1 cellular context compared by ENCODE assay signal in the genomic region with DNA sequence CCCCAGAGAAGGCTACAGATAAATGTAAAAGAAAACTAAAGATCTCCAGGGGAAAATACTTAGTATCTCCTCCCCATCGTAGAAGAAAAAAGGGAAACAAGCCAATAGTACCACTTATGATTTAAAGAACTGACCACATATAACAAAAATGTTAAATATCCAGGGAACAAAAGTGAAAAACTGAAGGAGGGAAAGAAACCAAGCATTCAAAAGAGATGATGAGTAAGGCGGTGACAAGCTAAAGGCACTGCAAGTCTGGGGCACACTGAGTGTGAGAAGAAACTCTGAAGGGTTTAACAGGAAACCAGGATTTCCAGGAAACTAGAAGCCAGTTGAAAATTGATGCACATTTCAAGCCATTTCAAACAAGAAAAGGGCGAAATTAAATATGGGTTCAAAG.
TF ChIP-seq lines count a peak whose summit lies in the region.

No MANE protein-coding gene starts in this region.

TF ChIP-seq in HepG2, 621 proteins besides CTCF, POLR2A, EP300 and RAD21:
- TF ChIP-seq, protein P1, sequence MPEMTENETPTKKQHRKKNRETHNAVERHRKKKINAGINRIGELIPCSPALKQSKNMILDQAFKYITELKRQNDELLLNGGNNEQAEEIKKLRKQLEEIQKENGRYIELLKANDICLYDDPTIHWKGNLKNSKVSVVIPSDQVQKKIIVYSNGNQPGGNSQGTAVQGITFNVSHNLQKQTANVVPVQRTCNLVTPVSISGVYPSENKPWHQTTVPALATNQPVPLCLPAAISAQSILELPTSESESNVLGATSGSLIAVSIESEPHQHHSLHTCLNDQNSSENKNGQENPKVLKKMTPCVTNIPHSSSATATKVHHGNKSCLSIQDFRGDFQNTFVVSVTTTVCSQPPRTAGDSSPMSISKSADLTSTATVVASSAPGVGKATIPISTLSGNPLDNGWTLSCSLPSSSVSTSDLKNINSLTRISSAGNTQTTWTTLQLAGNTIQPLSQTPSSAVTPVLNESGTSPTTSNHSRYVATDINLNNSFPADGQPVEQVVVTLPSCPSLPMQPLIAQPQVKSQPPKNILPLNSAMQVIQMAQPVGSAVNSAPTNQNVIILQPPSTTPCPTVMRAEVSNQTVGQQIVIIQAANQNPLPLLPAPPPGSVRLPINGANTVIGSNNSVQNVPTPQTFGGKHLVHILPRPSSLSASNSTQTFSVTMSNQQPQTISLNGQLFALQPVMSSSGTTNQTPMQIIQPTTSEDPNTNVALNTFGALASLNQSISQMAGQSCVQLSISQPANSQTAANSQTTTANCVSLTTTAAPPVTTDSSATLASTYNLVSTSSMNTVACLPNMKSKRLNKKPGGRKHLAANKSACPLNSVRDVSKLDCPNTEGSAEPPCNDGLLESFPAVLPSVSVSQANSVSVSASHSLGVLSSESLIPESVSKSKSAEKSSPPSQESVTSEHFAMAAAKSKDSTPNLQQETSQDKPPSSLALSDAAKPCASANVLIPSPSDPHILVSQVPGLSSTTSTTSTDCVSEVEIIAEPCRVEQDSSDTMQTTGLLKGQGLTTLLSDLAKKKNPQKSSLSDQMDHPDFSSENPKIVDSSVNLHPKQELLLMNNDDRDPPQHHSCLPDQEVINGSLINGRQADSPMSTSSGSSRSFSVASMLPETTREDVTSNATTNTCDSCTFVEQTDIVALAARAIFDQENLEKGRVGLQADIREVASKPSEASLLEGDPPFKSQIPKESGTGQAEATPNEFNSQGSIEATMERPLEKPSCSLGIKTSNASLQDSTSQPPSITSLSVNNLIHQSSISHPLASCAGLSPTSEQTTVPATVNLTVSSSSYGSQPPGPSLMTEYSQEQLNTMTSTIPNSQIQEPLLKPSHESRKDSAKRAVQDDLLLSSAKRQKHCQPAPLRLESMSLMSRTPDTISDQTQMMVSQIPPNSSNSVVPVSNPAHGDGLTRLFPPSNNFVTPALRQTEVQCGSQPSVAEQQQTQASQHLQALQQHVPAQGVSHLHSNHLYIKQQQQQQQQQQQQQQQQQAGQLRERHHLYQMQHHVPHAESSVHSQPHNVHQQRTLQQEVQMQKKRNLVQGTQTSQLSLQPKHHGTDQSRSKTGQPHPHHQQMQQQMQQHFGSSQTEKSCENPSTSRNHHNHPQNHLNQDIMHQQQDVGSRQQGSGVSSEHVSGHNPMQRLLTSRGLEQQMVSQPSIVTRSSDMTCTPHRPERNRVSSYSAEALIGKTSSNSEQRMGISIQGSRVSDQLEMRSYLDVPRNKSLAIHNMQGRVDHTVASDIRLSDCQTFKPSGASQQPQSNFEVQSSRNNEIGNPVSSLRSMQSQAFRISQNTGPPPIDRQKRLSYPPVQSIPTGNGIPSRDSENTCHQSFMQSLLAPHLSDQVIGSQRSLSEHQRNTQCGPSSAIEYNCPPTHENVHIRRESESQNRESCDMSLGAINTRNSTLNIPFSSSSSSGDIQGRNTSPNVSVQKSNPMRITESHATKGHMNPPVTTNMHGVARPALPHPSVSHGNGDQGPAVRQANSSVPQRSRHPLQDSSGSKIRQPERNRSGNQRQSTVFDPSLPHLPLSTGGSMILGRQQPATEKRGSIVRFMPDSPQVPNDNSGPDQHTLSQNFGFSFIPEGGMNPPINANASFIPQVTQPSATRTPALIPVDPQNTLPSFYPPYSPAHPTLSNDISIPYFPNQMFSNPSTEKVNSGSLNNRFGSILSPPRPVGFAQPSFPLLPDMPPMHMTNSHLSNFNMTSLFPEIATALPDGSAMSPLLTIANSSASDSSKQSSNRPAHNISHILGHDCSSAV (CRISPR knock-in tag; IDR thresholded peaks at IDR 0.05; ENCODE audit: borderline replicate concordance), result no peak
- TF ChIP-seq, protein P2, sequence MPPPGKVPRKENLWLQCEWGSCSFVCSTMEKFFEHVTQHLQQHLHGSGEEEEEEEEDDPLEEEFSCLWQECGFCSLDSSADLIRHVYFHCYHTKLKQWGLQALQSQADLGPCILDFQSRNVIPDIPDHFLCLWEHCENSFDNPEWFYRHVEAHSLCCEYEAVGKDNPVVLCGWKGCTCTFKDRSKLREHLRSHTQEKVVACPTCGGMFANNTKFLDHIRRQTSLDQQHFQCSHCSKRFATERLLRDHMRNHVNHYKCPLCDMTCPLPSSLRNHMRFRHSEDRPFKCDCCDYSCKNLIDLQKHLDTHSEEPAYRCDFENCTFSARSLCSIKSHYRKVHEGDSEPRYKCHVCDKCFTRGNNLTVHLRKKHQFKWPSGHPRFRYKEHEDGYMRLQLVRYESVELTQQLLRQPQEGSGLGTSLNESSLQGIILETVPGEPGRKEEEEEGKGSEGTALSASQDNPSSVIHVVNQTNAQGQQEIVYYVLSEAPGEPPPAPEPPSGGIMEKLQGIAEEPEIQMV (CRISPR knock-in tag; IDR thresholded peaks at IDR 0.05; ENCODE audit: low read depth), result no peak
- TF ChIP-seq FOXP1 (IDR thresholded peaks at IDR 0.05) (no peak), FOXP1 (CRISPR knock-in tag; IDR thresholded peaks at IDR 0.05) (no peak), HDAC1 (CRISPR knock-in tag; IDR thresholded peaks at IDR 0.05) (0 out of 2 replicates have a peak, but pooled peaks have one; percentile 20)
